Comparison of ENCODE assay signal across 16 cellular contexts in the genomic region with DNA sequence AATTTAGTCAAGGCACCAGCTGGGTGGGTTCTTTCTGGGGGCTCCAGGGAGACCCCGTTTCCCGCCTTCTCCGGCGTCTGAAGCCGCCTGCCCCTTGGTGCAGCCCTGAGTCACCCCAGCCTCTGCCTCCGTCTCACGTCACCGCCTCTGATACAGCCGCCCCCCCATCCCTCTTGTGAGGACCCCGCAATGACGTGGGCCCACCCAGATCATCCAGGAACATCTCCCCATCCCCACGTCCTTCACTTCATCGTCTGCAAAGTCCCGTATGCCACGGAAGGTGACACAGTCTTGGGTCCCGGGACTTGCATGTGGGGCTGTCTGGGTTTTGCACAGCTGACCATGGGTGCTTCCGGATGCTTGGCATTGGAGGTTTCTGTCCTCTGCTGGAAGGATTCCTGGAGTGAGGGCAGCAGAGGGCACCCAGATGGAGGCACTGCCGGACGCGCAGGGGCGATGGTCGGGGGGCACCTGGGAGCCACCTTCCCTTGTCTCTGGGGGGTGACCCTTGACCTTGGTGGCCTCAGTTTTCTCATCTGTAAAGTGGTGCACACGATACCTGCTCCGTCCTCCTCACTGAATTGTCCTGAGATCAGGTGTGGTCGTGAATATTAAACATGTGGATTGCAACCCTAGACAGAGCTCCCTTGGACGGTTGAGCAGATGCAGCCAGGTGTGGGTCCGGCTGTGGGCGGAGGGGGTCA. TPM values are rescaled to one million over a fixed set of nuclear protein-coding genes. Genes with fewer than 3 reads are reported as not detected.
DNase-seq lines count a peak whose midpoint lies in the region; ATAC-seq, FAIRE-seq and TF ChIP-seq lines count a peak whose summit lies in the region.
"Had no signal": no experiment of that assay in that cellular context is flagged by ENCODE, and none has a peak within 500 bp of the region (broad histone marks: within the 10 kb centered on the region; RNA-seq: fewer than 3 reads in every experiment).

No MANE protein-coding gene starts in this region.

- H3K36me3 ChIP-seq in HCT116 (ENCODE audit: control insufficient read depth in 1 of 2, insufficient read depth in 2 of 2, low read length in 2 of 2): no peaks in the 10 kb centered on the region; a peak in 1 of 4 replicates
- no peaks in the 10 kb centered on the region for H3K36me3 ChIP-seq in kidney (ENCODE audit: control insufficient read depth in 1 of 2, insufficient read depth in 2 of 2, low read length in 2 of 2)
- H3K36me3 ChIP-seq: BE2C had no signal

- H4K20me1 ChIP-seq in HCT116 (ENCODE audit: insufficient read depth): no peaks in the 10 kb centered on the region

- BruUV-seq in HCT116 (replicated peaks; lab: Mats Ljungman, UMichigan): no TSS peak

- no peak for TF ChIP-seq RAD21 in HCT116 (IDR thresholded peaks at IDR 0.05; ENCODE audit: low read depth)

- RAD21 ChIA-PET in HCT116 (lab: Charles Lee; ENCODE audit: low non-redundant PET in 1 of 2, low total read pairs in 2 of 2, uncharacterized antibody in 2 of 2, unreplicated experiment in 2 of 2): interaction anchor here in 1 of 2 experiments (1.0 kb wide), 1 partner anchor 31 kb away, joined by 5 read pairs; no protein-coding TSS in a partner anchor

- TF ChIP-seq POLR2A in HCT116 (IDR thresholded peaks at IDR 0.05; ENCODE audit: borderline replicate concordance, extremely low read depth, insufficient read depth, insufficient read length): no peak

- no peaks in the 10 kb centered on the region for H3K27me3 ChIP-seq in HCT116 (ENCODE audit: insufficient read depth, low read length)
- H3K27me3 ChIP-seq: BE2C had no signal

- no peaks in the 10 kb centered on the region for H3K4me1 ChIP-seq in HCT116 (ENCODE audit: control insufficient read depth in 1 of 2, insufficient read depth in 2 of 2, low read length in 2 of 2)
- peaks cover 9% of the 10 kb centered on the region in 2 donors for H3K4me1 ChIP-seq in kidney (ENCODE audit: control insufficient read depth in 1 of 2, insufficient read depth in 1 of 2, low read depth in 1 of 2, low read length in 2 of 2)

- H3K36me3 Mint-ChIP-seq in WTC11 (peaks cover 6% of the 10 kb centered on the region; the same call in 1 of the 2 replicates), type B pancreatic cell (no peaks in the 10 kb centered on the region)

- H3K9me2 ChIP-seq in HCT116 (ENCODE audit: insufficient read depth): no peaks in the 10 kb centered on the region

- no peak overlapping the region for H3K9ac ChIP-seq in HCT116 (ENCODE audit: low read length)
- H3K9ac ChIP-seq in kidney (ENCODE audit: low read length in 2 of 2): no peak overlapping the region
- H3K9ac ChIP-seq: GM23248, KMS-11 had no signal

- H3K4me3 Mint-ChIP-seq in WTC11 (no peak overlapping the region), type B pancreatic cell (no peak overlapping the region)
- H3K4me3 Mint-ChIP-seq: CD8-positive, alpha-beta memory T cell had no signal

- H3K27ac Mint-ChIP-seq in WTC11 (peak overlapping the region; percentile 32; the same call in 1 of the 2 replicates), type B pancreatic cell (no peak overlapping the region)

- H3K4me1 Mint-ChIP-seq in WTC11 (peaks cover 2% of the 10 kb centered on the region; the same call in 1 of the 2 replicates), type B pancreatic cell (ENCODE audit: unreplicated experiment) (peaks cover 9% of the 10 kb centered on the region)

- H3K4me2 ChIP-seq in HCT116 (ENCODE audit: low read length): no peak overlapping the region
- H3K4me2 ChIP-seq: KMS-11 had no signal

- ATAC-seq in HCT116: peak; percentile 7; the same call in 1 of the 2 replicates
- no peak for ATAC-seq in WTC11
- ATAC-seq in HG02588 (IDR thresholded peaks at IDR 0.05; ENCODE audit: unreplicated experiment): no peak

- DNase-seq in HCT116 (ENCODE audit: low read depth, low spot score) (no peak), WTC11 (ENCODE audit: low spot score) (no peak), kidney (peak; percentile 52), type B pancreatic cell (ENCODE audit: extremely low spot score, unreplicated experiment) (no peak), HuH-7 (ENCODE audit: low spot score) (no peak), NCI-H510A (lab: John Stamatoyannopoulos, UW) (no peak)
- DNase-seq: CD8-positive, alpha-beta memory T cell; DMS79 treated with DMSO at 0.1 percent for 48 hours; NCI-H146; NCI-H2081 treated with DMSO at 0.1 percent for 48 hours; SIG-M5 had no signal

- H3K27me3 Mint-ChIP-seq in WTC11 (ENCODE audit: low read depth): no peaks in the 10 kb centered on the region
- H3K27me3 Mint-ChIP-seq in type B pancreatic cell: no peaks in the 10 kb centered on the region
- H3K27me3 Mint-ChIP-seq: CD8-positive, alpha-beta memory T cell had no signal

- H3K4me3 ChIP-seq in HCT116 (replicated peaks in 1 of 2; ENCODE audit: low read depth in 1 of 2, low read length in 2 of 2) (no peak overlapping the region), kidney (ENCODE audit: low read length in 2 of 2) (no peak overlapping the region)
- H3K4me3 ChIP-seq: GM23248 had no signal

- no peak overlapping the region for H2AFZ ChIP-seq in HCT116 (ENCODE audit: low read depth, low read length, poor library complexity, severe bottlenecking)
- H2AFZ ChIP-seq: GM23248 had no signal

- no peaks in the 10 kb centered on the region for H3K9me3 Mint-ChIP-seq in WTC11
- H3K9me3 Mint-ChIP-seq in type B pancreatic cell: no peaks in the 10 kb centered on the region
- H3K9me3 Mint-ChIP-seq: CD8-positive, alpha-beta memory T cell had no signal

- H3K27ac ChIP-seq in HCT116 (ENCODE audit: low read depth, low read length): no peak overlapping the region
- no peak overlapping the region for H3K27ac ChIP-seq in kidney (ENCODE audit: low read depth in 2 of 2, low read length in 2 of 2)
- H3K27ac ChIP-seq: GM23248, KMS-11 had no signal

- intact Hi-C loops in HCT116 (cut with micrococcal nuclease) (no loop called here), kidney (cut with DNase I) (no loop called here)

- no peak for TF ChIP-seq CTCF in HCT116 (IDR thresholded peaks at IDR 0.05 in 2 of 3, conservative IDR thresholded peaks at IDR 0.05 in 1 of 3; ENCODE audit: borderline replicate concordance in 1 of 3, insufficient read depth in 1 of 3, low read depth in 2 of 3, low read length in 2 of 3)
- no peak for TF ChIP-seq CTCF in WTC11 (IDR thresholded peaks at IDR 0.05)
- TF ChIP-seq CTCF in kidney (IDR thresholded peaks at IDR 0.05; ENCODE audit: borderline replicate concordance, extremely low read depth, insufficient read depth): no peak
- TF ChIP-seq CTCF in type B pancreatic cell (conservative IDR thresholded peaks at IDR 0.05): peak; percentile 22

- no peaks in the 10 kb centered on the region for H3K9me3 ChIP-seq in HCT116 (ENCODE audit: control insufficient read depth in 1 of 2, insufficient read depth in 1 of 2, low read depth in 1 of 2, low read length in 2 of 2)
- H3K9me3 ChIP-seq in kidney (ENCODE audit: control insufficient read depth in 1 of 2, low read length in 2 of 2): no peaks in the 10 kb centered on the region
- H3K9me3 ChIP-seq: BE2C had no signal

- no peaks in the 10 kb centered on the region for H3K79me2 ChIP-seq in HCT116 (ENCODE audit: insufficient read depth, low read length)

- FAIRE-seq in kidney (lab: Jason Lieb, UNC): no peak
- FAIRE-seq: G401.6 had no signal

- CTCF ChIA-PET in HCT116 (lab: Charles Lee) (interaction anchor here (0.6 to 1.3 kb wide), 5 partner anchors 9 to 96 kb away, joined by 3 to 12 read pairs (median 4); no protein-coding TSS in a partner anchor), WTC11 (lab: Charles Lee) (interaction anchor here (0.5 to 1.7 kb wide), 21 partner anchors 8 to 186 kb away, joined by 3 to 49 read pairs (median 4); no protein-coding TSS in a partner anchor)

- POLR2A ChIA-PET in HCT116 (lab: Charles Lee): no interaction called here
- POLR2A ChIA-PET in WTC11 (lab: Charles Lee): interaction anchor here (1.2 kb wide), 1 partner anchor 24 kb away, joined by 5 read pairs; no protein-coding TSS in a partner anchor

TF ChIP-seq in HCT116, 20 proteins besides CTCF, POLR2A, EP300 and RAD21:
- TF ChIP-seq CEBPB (IDR thresholded peaks at IDR 0.05; ENCODE audit: low read depth) (no peak), EZH2 (IDR thresholded peaks at IDR 0.05) (no peak), TCF7L2 (IDR thresholded peaks at IDR 0.05; ENCODE audit: borderline replicate concordance, extremely low read depth, insufficient read depth, insufficient read length) (no peak), SP1 (IDR thresholded peaks at IDR 0.05; ENCODE audit: low read depth) (no peak), YY1 (IDR thresholded peaks at IDR 0.05; ENCODE audit: extremely low read depth, insufficient replicate concordance, low read depth, low read length) (no peak)

TF ChIP-seq in WTC11, 78 proteins besides CTCF, POLR2A, EP300 and RAD21 (continues in another document):
- TF ChIP-seq FOXJ3 (CRISPR knock-in tag; IDR thresholded peaks at IDR 0.05; ENCODE audit: borderline replicate concordance): no peak
- no peak for TF ChIP-seq CREM (CRISPR knock-in tag; IDR thresholded peaks at IDR 0.05)
- TF ChIP-seq, protein P1, sequence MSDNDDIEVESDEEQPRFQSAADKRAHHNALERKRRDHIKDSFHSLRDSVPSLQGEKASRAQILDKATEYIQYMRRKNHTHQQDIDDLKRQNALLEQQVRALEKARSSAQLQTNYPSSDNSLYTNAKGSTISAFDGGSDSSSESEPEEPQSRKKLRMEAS (CRISPR knock-in tag; IDR thresholded peaks at IDR 0.05): no peak
- TF ChIP-seq GRHL2 (CRISPR knock-in tag; IDR thresholded peaks at IDR 0.05; ENCODE audit: insufficient replicate concordance, severe bottlenecking): no peak
- TF ChIP-seq ETV6 (CRISPR knock-in tag; IDR thresholded peaks at IDR 0.05): no peak
- TF ChIP-seq, protein P2, sequence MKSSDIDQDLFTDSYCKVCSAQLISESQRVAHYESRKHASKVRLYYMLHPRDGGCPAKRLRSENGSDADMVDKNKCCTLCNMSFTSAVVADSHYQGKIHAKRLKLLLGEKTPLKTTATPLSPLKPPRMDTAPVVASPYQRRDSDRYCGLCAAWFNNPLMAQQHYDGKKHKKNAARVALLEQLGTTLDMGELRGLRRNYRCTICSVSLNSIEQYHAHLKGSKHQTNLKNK (CRISPR knock-in tag; IDR thresholded peaks at IDR 0.05): no peak
- no peak for TF ChIP-seq CREB1 (CRISPR knock-in tag; IDR thresholded peaks at IDR 0.05)
- TF ChIP-seq IRF2 (CRISPR knock-in tag; IDR thresholded peaks at IDR 0.05; ENCODE audit: borderline replicate concordance, low read depth): no peak
- no peak for TF ChIP-seq NFATC4 (CRISPR knock-in tag; IDR thresholded peaks at IDR 0.05)

RNA-seq across cellular contexts. Expression of a gene that starts 58.8 kb away (rescaled TPM):
- total RNA-seq in HCT116 (2021; ENCODE audit: unreplicated experiment) (46.8 TPM), WTC11 (2021) (51.9 to 52.9 TPM (median 52.5 TPM) in 3 replicates), kidney (24.7 TPM), type B pancreatic cell (ENCODE audit: low replicate concordance) (33.2 and 64.4 TPM in 2 replicates)
- 40.1 and 45.4 TPM in 2 replicates for polyA plus RNA-seq in HCT116 (2012)
- polyA plus RNA-seq in kidney (ENCODE audit: insufficient read depth, low read depth, low replicate concordance): 42.4 TPM
